Comparison of ENCODE assay signal across 20 cellular contexts in the genomic region with DNA sequence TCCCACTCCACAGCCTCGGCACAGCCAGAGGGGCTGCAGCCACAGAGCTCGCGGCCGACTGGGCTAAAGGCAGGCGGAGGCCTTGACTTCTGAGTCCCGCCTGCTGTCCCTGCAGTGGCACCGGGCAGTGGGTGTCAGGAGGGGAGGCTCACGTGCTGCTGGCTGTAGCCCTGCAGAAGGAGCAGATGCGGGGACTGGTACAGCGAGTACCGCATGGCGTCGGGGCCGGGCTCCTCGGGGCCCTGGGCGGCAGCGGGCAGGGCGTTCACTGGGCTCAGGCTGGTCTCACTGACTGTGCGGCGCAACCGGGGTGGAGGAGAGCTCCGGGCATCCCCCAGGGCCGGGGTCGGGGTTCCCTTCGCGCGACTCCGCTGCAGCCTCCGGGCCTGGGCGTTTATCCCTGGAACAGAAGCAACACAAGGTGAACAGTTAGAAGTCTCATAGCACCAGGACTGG. TPM values are rescaled to one million over a fixed set of nuclear protein-coding genes. Genes with fewer than 3 reads are reported as not detected.
DNase-seq lines count a peak whose midpoint lies in the region; ATAC-seq lines count a peak whose summit lies in the region.
"Had no signal": no experiment of that assay in that cellular context is flagged by ENCODE, and none has a peak within 500 bp of the region (broad histone marks: within the 10 kb centered on the region; RNA-seq: fewer than 3 reads in every experiment).

No MANE protein-coding gene starts in this region.

- intact Hi-C loops in posterior vena cava (cut with DNase I) = no loop called here

- DNase-seq in stimulated activated naive CD8-positive, alpha-beta T cell treated with anti-CD3 and anti-CD28 coated beads, Interleukin-15, amount 100 ng/mL, for 72 hours = no peak
- DNase-seq in stimulated activated naive CD8-positive, alpha-beta T cell treated with anti-CD3 and anti-CD28 coated beads, Interleukin-15, Interleukin-2, amounts not matched to agents 100 U/mL and 50 U/mL, for 24 hours = no peak
- DNase-seq in islet precursor cell (peak; percentile 34), posterior vena cava (ENCODE audit: low spot score) (peak; percentile 70), caudate nucleus (lab: John Stamatoyannopoulos, UW) (no peak), DMS79 treated with DMSO at 0.1 percent for 48 hours (lab: John Stamatoyannopoulos, UW) (no peak), DMS 273 (lab: John Stamatoyannopoulos, UW; ENCODE audit: unreplicated experiment) (no peak)
- DNase-seq: Calu3; CD8-positive, alpha-beta T cell; GOT3; KBM-7; NCI-H1105 treated with DMSO at 0.1 percent for 48 hours; NCI-H1694 treated with DMSO at 0.1 percent for 48 hours; NCI-H510A; NCI-H774; SIG-M5 had no signal

- H3K9me3 Mint-ChIP-seq in stimulated activated naive CD8-positive, alpha-beta T cell treated with anti-CD3 and anti-CD28 coated beads, Interleukin-15, amount 100 ng/mL, for 72 hours = no peaks in the 10 kb centered on the region
- H3K9me3 Mint-ChIP-seq: CD8-positive, alpha-beta T cell had no signal

- no peaks in the 10 kb centered on the region for H3K27me3 Mint-ChIP-seq in stimulated activated naive CD8-positive, alpha-beta T cell treated with anti-CD3 and anti-CD28 coated beads, Interleukin-15, amount 100 ng/mL, for 72 hours

- ATAC-seq in stimulated activated naive CD8-positive, alpha-beta T cell treated with anti-CD3 and anti-CD28 coated beads, Interleukin-15, amount 100 ng/mL, for 72 hours = peak; percentile 16
- ATAC-seq in stimulated activated naive CD8-positive, alpha-beta T cell treated with anti-CD3 and anti-CD28 coated beads, Interleukin-15, Interleukin-2, amounts not matched to agents 100 U/mL and 50 U/mL, for 24 hours = no peak
- ATAC-seq: A549; CD8-positive, alpha-beta T cell; HepG2 had no signal

- H3K27ac ChIP-seq in caudate nucleus (ENCODE audit: low read depth, low read length) = no peak overlapping the region
- H3K27ac ChIP-seq: A549 had no signal

- H3K4me1 Mint-ChIP-seq in stimulated activated naive CD8-positive, alpha-beta T cell treated with anti-CD3 and anti-CD28 coated beads, Interleukin-15, amount 100 ng/mL, for 72 hours = no peaks in the 10 kb centered on the region

- no peak overlapping the region for H3K27ac Mint-ChIP-seq in stimulated activated naive CD8-positive, alpha-beta T cell treated with anti-CD3 and anti-CD28 coated beads, Interleukin-15, amount 100 ng/mL, for 72 hours
- H3K27ac Mint-ChIP-seq: CD8-positive, alpha-beta T cell had no signal

- no peak overlapping the region for H3K4me3 Mint-ChIP-seq in stimulated activated naive CD8-positive, alpha-beta T cell treated with anti-CD3 and anti-CD28 coated beads, Interleukin-15, amount 100 ng/mL, for 72 hours
- H3K4me3 Mint-ChIP-seq: CD8-positive, alpha-beta T cell had no signal

RNA-seq across cellular contexts. Expression of a gene that starts 25.6 kb away (rescaled TPM):
- under 1 TPM; 0.19 to 0.24 TPM for total RNA-seq in posterior vena cava
- total RNA-seq: CD8-positive, alpha-beta T cell; HepG2; OCI-LY7; RPMI7951 had no signal

RNA-seq across cellular contexts. Expression of a gene that starts 47.3 kb away (rescaled TPM):
- total RNA-seq in posterior vena cava = 1 to 10 TPM; 4.3 to 5.0 TPM
- total RNA-seq: CD8-positive, alpha-beta T cell; RPMI7951 had no signal

Comparison
In these comparisons a context has a peak if more than half of its experiments do, and no peak if none do; other contexts are left out.
1. DNase-seq: peak in islet precursor cell (single experiment) and posterior vena cava (single experiment); none in stimulated activated naive CD8-positive, alpha-beta T cell treated with anti-CD3 and anti-CD28 coated beads, Interleukin-15, amount 100 ng/mL, for 72 hours (0 of 2), stimulated activated naive CD8-positive, alpha-beta T cell treated with anti-CD3 and anti-CD28 coated beads, Interleukin-15, Interleukin-2, amounts not matched to agents 100 U/mL and 50 U/mL, for 24 hours (single experiment), caudate nucleus (0 of 61), DMS79 treated with DMSO at 0.1 percent for 48 hours (single experiment) and DMS 273 (single experiment).